8 cellular contexts compared by ENCODE assay signal in genomic region chr17:77011173-77012011, GRCh38.
A peak's percentile ranks its signal among the peaks of the same experiment; 100 is the strongest.
DNase-seq lines count a peak whose midpoint lies in the region; ATAC-seq, FAIRE-seq and TF ChIP-seq lines count a peak whose summit lies in the region.

No MANE protein-coding gene starts in this region.

- H3K9me3 ChIP-seq in A549, result peaks cover 32% of the 10 kb centered on the region
- no peaks in the 10 kb centered on the region for H3K9me3 ChIP-seq in hepatocyte (ENCODE audit: low read depth)
- H3K9me3 ChIP-seq in suprapubic skin, result no peaks in the 10 kb centered on the region

- no peaks in the 10 kb centered on the region for H4K20me1 ChIP-seq in hepatocyte (ENCODE audit: insufficient read depth, poor library complexity, severe bottlenecking)

- DNase-seq in A549 (ENCODE audit: low read depth in 1 of 2, low spot score in 1 of 2) (peak in 1 of 2 experiments; percentile 65), GM13976 (ENCODE audit: low spot score) (no peak), NCI-H748 treated with DMSO at 0.1 percent for 48 hours (lab: John Stamatoyannopoulos, UW) (peak; percentile 18), hepatocyte (ENCODE audit: low spot score) (peak; percentile 63), suprapubic skin (ENCODE audit: low spot score in 2 of 2) (no peak)
- peak; percentile 40 for DNase-seq in activated T-cell treated with anti-CD3 and anti-CD28 coated beads, Interleukin-2, amount 50 U/mL, for 1 hour
- peak; percentile 25 for DNase-seq in stimulated activated CD8-positive, alpha-beta memory T cell treated with anti-CD3 and anti-CD28 coated beads, Interleukin-15, amount 100 ng/mL, for 1 hour (ENCODE audit: low read depth)

- no peak for TF ChIP-seq EP300 in A549 (IDR thresholded peaks at IDR 0.05)
- TF ChIP-seq EP300 in suprapubic skin (IDR thresholded peaks at IDR 0.05), result no peak

- no peaks in the 10 kb centered on the region for H3K27me3 ChIP-seq in hepatocyte
- H3K27me3 ChIP-seq in suprapubic skin, result peaks cover 29% of the 10 kb centered on the region

- TF ChIP-seq CTCF in A549 (IDR thresholded peaks at IDR 0.05), result peak; percentile 42; the same call in 2 of the 3 replicates
- TF ChIP-seq CTCF in GM13976 (IDR thresholded peaks at IDR 0.05; ENCODE audit: borderline replicate concordance, control extremely low read depth, extremely low read depth, insufficient read depth, missing control alignments), result peak; percentile 50
- TF ChIP-seq CTCF in hepatocyte (IDR thresholded peaks at IDR 0.05; ENCODE audit: poor library complexity), result peak; percentile 59
- TF ChIP-seq CTCF in suprapubic skin (IDR thresholded peaks at IDR 0.05), result no peak

- CTCF ChIA-PET in A549 (lab: Yijun Ruan, JAX), result interaction anchor here (1.0 to 2.3 kb wide), 9 partner anchors 9 to 143 kb away, joined by 3 to 11 read pairs (median 6); partner anchors contain the start of gene MGAT5B

- WGBS in A549 (ENCODE audit: missing lambda C conversion rate), result 56% methylated on average over 7 of the region's 7 CpGs
- WGBS in hepatocyte (ENCODE audit: low lambda C conversion rate, missing lambda C conversion rate), result 70% methylated on average over 7 of the region's 7 CpGs
- WGBS in suprapubic skin, result 64% methylated on average over 7 of the region's 7 CpGs

- peak; percentile 48 to 71 for TF ChIP-seq RAD21 in A549 (conservative IDR thresholded peaks at IDR 0.05 in 1 of 2, IDR thresholded peaks at IDR 0.05 in 1 of 2)

- no peak overlapping the region for H3K4me3 ChIP-seq in A549
- no peak overlapping the region for H3K4me3 ChIP-seq in hepatocyte
- H3K4me3 ChIP-seq in suprapubic skin, result no peak overlapping the region

- H3K4me2 ChIP-seq in A549, result no peak overlapping the region
- no peak overlapping the region for H3K4me2 ChIP-seq in hepatocyte

- ATAC-seq in A549 (0 out of 6 replicates have a peak, but pooled peaks of 1 of the 2 experiments have one; percentile 41), GM18519 (IDR thresholded peaks at IDR 0.05; ENCODE audit: low FRiP score, unreplicated experiment) (no peak)

- no peaks in the 10 kb centered on the region for H3K36me3 ChIP-seq in hepatocyte (replicated peaks; ENCODE audit: insufficient read depth, low read depth)
- no peaks in the 10 kb centered on the region for H3K36me3 ChIP-seq in suprapubic skin

- no peak overlapping the region for H2AFZ ChIP-seq in hepatocyte

- POLR2A ChIA-PET in A549 (lab: Yijun Ruan, JAX), result no interaction called here

- H3K4me1 ChIP-seq in A549 (no peaks in the 10 kb centered on the region), hepatocyte (ENCODE audit: insufficient read depth) (no peaks in the 10 kb centered on the region), suprapubic skin (no peaks in the 10 kb centered on the region)

- H3K27ac ChIP-seq in A549, result no peak overlapping the region
- H3K27ac ChIP-seq in hepatocyte, result no peak overlapping the region
- no peak overlapping the region for H3K27ac ChIP-seq in suprapubic skin

- in situ Hi-C loops in GM13976 (cut with MboI; ENCODE audit: low sequenced_read_pairs, unreplicated experiment), result no loop called here

- no peaks in the 10 kb centered on the region for H3K9me2 ChIP-seq in hepatocyte (replicated peaks; ENCODE audit: insufficient read depth)

- H3K79me2 ChIP-seq in hepatocyte, result no peaks in the 10 kb centered on the region

- no peak for TF ChIP-seq POLR2A in A549 (IDR thresholded peaks at IDR 0.05; ENCODE audit: low read length)
- TF ChIP-seq POLR2A in suprapubic skin (IDR thresholded peaks at IDR 0.05), result no peak

- no peak for FAIRE-seq in A549 (lab: Jason Lieb, UNC)

TF ChIP-seq in A549, 52 proteins besides CTCF, POLR2A, EP300 and RAD21:
- no peak for TF ChIP-seq ATOH8 (CRISPR knock-in tag; IDR thresholded peaks at IDR 0.05; ENCODE audit: low read depth)
- no peak for TF ChIP-seq JUN (IDR thresholded peaks at IDR 0.05)
- TF ChIP-seq SMC3 (IDR thresholded peaks at IDR 0.05), result no peak; the same call in 2 of the 3 replicates
- TF ChIP-seq MAFK (IDR thresholded peaks at IDR 0.05; ENCODE audit: partially characterized antibody), result no peak
- no peak for TF ChIP-seq RARB (CRISPR knock-in tag; IDR thresholded peaks at IDR 0.05)
- no peak for TF ChIP-seq NFE2L2 (conservative IDR thresholded peaks at IDR 0.05; ENCODE audit: low read length)
- TF ChIP-seq GATA3 (IDR thresholded peaks at IDR 0.05; ENCODE audit: borderline replicate concordance), result no peak
- peak; percentile 17; the same call in 1 of the 2 replicates for TF ChIP-seq CHD4 (IDR thresholded peaks at IDR 0.05; ENCODE audit: borderline replicate concordance)
- no peak for TF ChIP-seq JUNB (IDR thresholded peaks at IDR 0.05)
- TF ChIP-seq FOSL2 (IDR thresholded peaks at IDR 0.05), result no peak
- TF ChIP-seq FOSL2 (CRISPR knock-in tag; IDR thresholded peaks at IDR 0.05), result no peak
- TF ChIP-seq ESRRA (IDR thresholded peaks at IDR 0.05; ENCODE audit: borderline replicate concordance, low read length), result no peak
- no peak for TF ChIP-seq ZNF302 (CRISPR knock-in tag; IDR thresholded peaks at IDR 0.05)
- TF ChIP-seq NR3C1 (IDR thresholded peaks at IDR 0.05), result no peak
- TF ChIP-seq SREBF2 (IDR thresholded peaks at IDR 0.05), result no peak
- TF ChIP-seq REST (IDR thresholded peaks at IDR 0.05), result no peak
- TF ChIP-seq CBX8 (IDR thresholded peaks at IDR 0.05), result no peak
- TF ChIP-seq TFCP2L1 (CRISPR knock-in tag; IDR thresholded peaks at IDR 0.05), result no peak
- no peak for TF ChIP-seq MYC (IDR thresholded peaks at IDR 0.05; ENCODE audit: borderline replicate concordance, low read length)
- no peak for TF ChIP-seq RCOR1 (IDR thresholded peaks at IDR 0.05; ENCODE audit: low read depth, low read length)
- no peak for TF ChIP-seq NPAS2 (CRISPR knock-in tag; IDR thresholded peaks at IDR 0.05; ENCODE audit: borderline replicate concordance)
- 0 out of 4 replicates have a peak, but pooled peaks of 1 of the 2 experiments have one; percentile 9 for TF ChIP-seq CEBPB (IDR thresholded peaks at IDR 0.05)
- no peak for TF ChIP-seq FOSB (CRISPR knock-in tag; IDR thresholded peaks at IDR 0.05)
- 0 out of 2 replicates have a peak, but pooled peaks have one; percentile 39 for TF ChIP-seq HDAC2 (IDR thresholded peaks at IDR 0.05)

Comparison
In these comparisons a context has a peak if more than half of its experiments do, and no peak if none do; other contexts are left out.
1. DNase-seq: peak in NCI-H748 treated with DMSO at 0.1 percent for 48 hours (single experiment), activated T-cell treated with anti-CD3 and anti-CD28 coated beads, Interleukin-2, amount 50 U/mL, for 1 hour (single experiment), hepatocyte (single experiment) and stimulated activated CD8-positive, alpha-beta memory T cell treated with anti-CD3 and anti-CD28 coated beads, Interleukin-15, amount 100 ng/mL, for 1 hour (single experiment); none in GM13976 (single experiment) and suprapubic skin (0 of 2).
2. CTCF ChIP-seq: peak in A549 (single experiment), GM13976 (single experiment) and hepatocyte (single experiment); none in suprapubic skin (0 of 2).